1 cellular context compared by ENCODE assay signal in genomic region chr19:13116282-13117175, GRCh38.
A peak's percentile ranks its signal among the peaks of the same experiment; 100 is the strongest.
TF ChIP-seq lines count a peak whose summit lies in the region.

TRMT1 (minus strand) TSS chr19:13116740; CDS start chr19:13116399, 341 bp downstream.

TF ChIP-seq in GM12878, 131 proteins besides CTCF, POLR2A, EP300 and RAD21 (continued from another document and continues in another):
- TF ChIP-seq CEBPZ (IDR thresholded peaks at IDR 0.05; ENCODE audit: low read depth, low read length) (no peak; the same call in 1 of the 2 replicates), NR2C1 (IDR thresholded peaks at IDR 0.05) (0 out of 2 replicates have a peak, but pooled peaks have one; percentile 14), SPI1 (IDR thresholded peaks at IDR 0.05; ENCODE audit: borderline replicate concordance, insufficient read depth, low read depth, low read length) (no peak), RUNX3 (IDR thresholded peaks at IDR 0.05; ENCODE audit: low read length) (peak; percentile 88), USF2 (IDR thresholded peaks at IDR 0.05; ENCODE audit: borderline replicate concordance, low read depth, low read length) (peak; percentile 77), ATF7 (IDR thresholded peaks at IDR 0.05; ENCODE audit: low read depth) (peak; percentile 62; the same call in 1 of the 2 replicates), ASH2L (IDR thresholded peaks at IDR 0.05; ENCODE audit: borderline replicate concordance, low read depth) (no peak), NFYA (IDR thresholded peaks at IDR 0.05; ENCODE audit: borderline replicate concordance, low read depth, low read length) (no peak), TCF12 (IDR thresholded peaks at IDR 0.05; ENCODE audit: low read depth, low read length) (0 out of 2 replicates have a peak, but pooled peaks have one; percentile 32), TARDBP (IDR thresholded peaks at IDR 0.05; ENCODE audit: borderline replicate concordance) (peak; percentile 77; the same call in 1 of the 2 replicates), HDAC6 (IDR thresholded peaks at IDR 0.05; ENCODE audit: unreplicated experiment) (no peak), ZNF217 (IDR thresholded peaks at IDR 0.05) (peak; percentile 98), PML (IDR thresholded peaks at IDR 0.05; ENCODE audit: low read length) (peak; percentile 78; the same call in 1 of the 2 replicates), IKZF2 (IDR thresholded peaks at IDR 0.05) (peak; percentile 90 to 93), MEF2A (IDR thresholded peaks at IDR 0.05; ENCODE audit: insufficient read depth, low read depth, low read length) (0 out of 2 replicates have a peak, but pooled peaks have one; percentile 16), CREM (IDR thresholded peaks at IDR 0.05; ENCODE audit: low read depth) (no peak; the same call in none of the 2 replicates), E2F4 (IDR thresholded peaks at IDR 0.05; ENCODE audit: low read depth, low read length) (no peak), CHD4 (IDR thresholded peaks at IDR 0.05) (0 out of 2 replicates have a peak, but pooled peaks have one; percentile 55), YBX1 (IDR thresholded peaks at IDR 0.05) (0 out of 2 replicates have a peak, but pooled peaks have one; percentile 42), HSF1 (IDR thresholded peaks at IDR 0.05; ENCODE audit: low read depth, low read length) (no peak), ZZZ3 (IDR thresholded peaks at IDR 0.05; ENCODE audit: control insufficient read depth, insufficient read length, low read depth) (no peak), RELB (IDR thresholded peaks at IDR 0.05; ENCODE audit: low read depth) (peak; percentile 100), ZNF687 (IDR thresholded peaks at IDR 0.05) (no peak), RB1 (IDR thresholded peaks at IDR 0.05; ENCODE audit: borderline replicate concordance) (peak; percentile 93; the same call in 1 of the 2 replicates), BRCA1 (IDR thresholded peaks at IDR 0.05; ENCODE audit: low read depth, low read length) (no peak), SMARCA5 (IDR thresholded peaks at IDR 0.05) (peak; percentile 98), POU2F2 (IDR thresholded peaks at IDR 0.05; ENCODE audit: borderline replicate concordance, low read depth, low read length) (peak; percentile 58; the same call in 1 of the 3 replicates), BCL11A (IDR thresholded peaks at IDR 0.05; ENCODE audit: low read depth, low read length) (no peak), CREB1 (IDR thresholded peaks at IDR 0.05; ENCODE audit: low read depth) (peak; percentile 62), EZH2 (IDR thresholded peaks at IDR 0.05; ENCODE audit: borderline replicate concordance, control insufficient read depth, low read depth, low read length) (no peak), SMC3 (IDR thresholded peaks at IDR 0.05; ENCODE audit: borderline replicate concordance, low read length) (no peak; the same call in 1 of the 2 replicates), IKZF1 (conservative IDR thresholded peaks at IDR 0.05) (peak; percentile 96), POLR2AphosphoS5 (IDR thresholded peaks at IDR 0.05; ENCODE audit: low read length) (0 out of 2 replicates have a peak, but pooled peaks have one; percentile 35), WRNIP1 (IDR thresholded peaks at IDR 0.05; ENCODE audit: borderline replicate concordance, low read depth, low read length) (peak; percentile 40; the same call in 1 of the 2 replicates), SUPT20H (IDR thresholded peaks at IDR 0.05; ENCODE audit: borderline replicate concordance, control insufficient read depth, low read depth, low read length) (no peak), IRF3 (IDR thresholded peaks at IDR 0.05) (peak; percentile 56; the same call in 1 of the 2 replicates), ZNF207 (IDR thresholded peaks at IDR 0.05; ENCODE audit: borderline replicate concordance) (peak; percentile 59; the same call in 1 of the 2 replicates), TAF1 (IDR thresholded peaks at IDR 0.05; ENCODE audit: borderline replicate concordance, low read depth, low read length) (no peak; the same call in 1 of the 2 replicates), ZBTB40 (IDR thresholded peaks at IDR 0.05; ENCODE audit: borderline replicate concordance) (peak; percentile 69; the same call in 1 of the 2 replicates), USF1 (IDR thresholded peaks at IDR 0.05; ENCODE audit: borderline replicate concordance, extremely low read length, insufficient read depth, low read depth, low read length) (peak; percentile 92), JUNB (IDR thresholded peaks at IDR 0.05) (no peak), ZNF384 (IDR thresholded peaks at IDR 0.05; ENCODE audit: borderline replicate concordance, low read depth, low read length) (no peak), HCFC1 (IDR thresholded peaks at IDR 0.05; ENCODE audit: low read length) (peak; percentile 82)
